ENCODE assay signal across 19 cellular contexts in the genomic region with DNA sequence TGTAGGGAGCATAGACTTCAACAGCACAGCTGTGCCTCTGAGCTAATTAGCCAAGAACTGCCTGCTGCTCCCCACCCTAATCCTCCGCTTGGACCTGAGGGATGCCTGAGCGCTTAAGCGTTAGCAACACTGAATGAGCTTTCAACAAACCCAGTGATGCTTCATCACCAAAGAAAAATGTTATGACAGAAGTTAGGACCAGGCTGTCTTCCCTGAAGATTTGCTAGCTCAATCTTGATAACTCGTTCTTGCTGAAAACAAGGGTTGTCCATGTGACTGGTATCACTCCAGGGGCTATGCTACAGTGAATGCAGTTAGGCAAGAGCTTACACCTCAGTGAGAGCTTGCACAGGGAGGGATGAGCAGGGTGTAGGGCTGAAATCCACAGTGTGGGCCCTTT.
DNase-seq lines count a peak whose midpoint lies in the region; ATAC-seq and TF ChIP-seq lines count a peak whose summit lies in the region.
"Had no signal": no experiment of that assay in that cellular context is flagged by ENCODE, and none has a peak within 500 bp of the region (broad histone marks: within the 10 kb centered on the region; RNA-seq: fewer than 3 reads in every experiment).

No MANE protein-coding gene starts in this region.

- peak; percentile 69 for DNase-seq in NCI-H1694 (lab: John Stamatoyannopoulos, UW)
- DNase-seq in WERI-Rb-1: peak; percentile 69
- DNase-seq in fibroblast of the aortic adventitia (ENCODE audit: low read depth): peak; percentile 78
- no peak for DNase-seq in sciatic nerve (ENCODE audit: low spot score)
- no peak for DNase-seq in stimulated activated CD4-positive, alpha-beta T cell treated with anti-CD3 and anti-CD28 coated beads, Interleukin-12 subunit alpha, Interleukin-12 subunit beta, amount 100 ng/mL, for 4 hours
- no peak for DNase-seq in dorsolateral prefrontal cortex
- DNase-seq: activated CD4-positive, alpha-beta T cell treated with anti-CD3 and anti-CD28 coated beads, Interleukin-2, amount 10 ng/mL, durations not matched to agents 7 days and 5 days; activated naive CD8-positive, alpha-beta T cell treated with anti-CD3 and anti-CD28 coated beads, Interleukin-2, amount 10 ng/mL, durations not matched to agents 7 days and 5 days; AML-193; dermis blood vessel endothelial cell; HCEC 1CT; Karpas-422; NCI-H1048; NCI-H2081; NCI-H526; T-helper 1 cell; upper lobe of right lung had no signal

- no peak overlapping the region for H3K27ac ChIP-seq in WERI-Rb-1
- H3K27ac ChIP-seq in dorsolateral prefrontal cortex: no peak overlapping the region
- H3K27ac ChIP-seq: breast epithelium, upper lobe of right lung had no signal

- H3K27me3 ChIP-seq in WERI-Rb-1 (ENCODE audit: insufficient read depth, low read depth, severe bottlenecking): peaks cover 3% of the 10 kb centered on the region
- no peaks in the 10 kb centered on the region for H3K27me3 ChIP-seq in dorsolateral prefrontal cortex
- H3K27me3 ChIP-seq: breast epithelium, upper lobe of right lung had no signal

- no peaks in the 10 kb centered on the region for H3K9me3 ChIP-seq in WERI-Rb-1 (ENCODE audit: severe bottlenecking)
- H3K9me3 ChIP-seq: breast epithelium, upper lobe of right lung had no signal

- H3K36me3 ChIP-seq in WERI-Rb-1: no peaks in the 10 kb centered on the region
- H3K36me3 ChIP-seq: breast epithelium, upper lobe of right lung had no signal

- TF ChIP-seq CTCF in WERI-Rb-1 (IDR thresholded peaks at IDR 0.05; ENCODE audit: low read depth, low read length) (no peak), fibroblast of the aortic adventitia (IDR thresholded peaks at IDR 0.05; ENCODE audit: insufficient read depth, low read length) (no peak), dorsolateral prefrontal cortex (IDR thresholded peaks at IDR 0.05 in 54 of 56, conservative IDR thresholded peaks at IDR 0.05 in 2 of 56; ENCODE audit: low read depth in 1 of 56, partially characterized antibody in 56 of 56) (no peak)

- ATAC-seq in sciatic nerve (peak; percentile 58), HG03354 (IDR thresholded peaks at IDR 0.05; ENCODE audit: poor library complexity, severe bottlenecking, unreplicated experiment) (no peak)
- ATAC-seq: upper lobe of right lung had no signal

- H3K4me3 ChIP-seq in WERI-Rb-1 (ENCODE audit: low read depth, low read length) (no peak overlapping the region), fibroblast of the aortic adventitia (ENCODE audit: low read depth, low read length) (no peak overlapping the region), dorsolateral prefrontal cortex (no peak overlapping the region)
- H3K4me3 ChIP-seq: breast epithelium, upper lobe of right lung had no signal

- intact Hi-C loops in sciatic nerve (cut with DNase I): no loop called here
- intact Hi-C loops in dorsolateral prefrontal cortex (cut with DNase I): no loop called here

Comparison
In these comparisons a context has a peak if more than half of its experiments do, and no peak if none do; other contexts are left out.
1. DNase-seq: peak in NCI-H1694 (single experiment), WERI-Rb-1 (single experiment) and fibroblast of the aortic adventitia (single experiment); none in sciatic nerve (single experiment), stimulated activated CD4-positive, alpha-beta T cell treated with anti-CD3 and anti-CD28 coated beads, Interleukin-12 subunit alpha, Interleukin-12 subunit beta, amount 100 ng/mL, for 4 hours (single experiment) and dorsolateral prefrontal cortex (0 of 10).